Comparison of ENCODE assay signal across 9 cellular contexts in the genomic region with DNA sequence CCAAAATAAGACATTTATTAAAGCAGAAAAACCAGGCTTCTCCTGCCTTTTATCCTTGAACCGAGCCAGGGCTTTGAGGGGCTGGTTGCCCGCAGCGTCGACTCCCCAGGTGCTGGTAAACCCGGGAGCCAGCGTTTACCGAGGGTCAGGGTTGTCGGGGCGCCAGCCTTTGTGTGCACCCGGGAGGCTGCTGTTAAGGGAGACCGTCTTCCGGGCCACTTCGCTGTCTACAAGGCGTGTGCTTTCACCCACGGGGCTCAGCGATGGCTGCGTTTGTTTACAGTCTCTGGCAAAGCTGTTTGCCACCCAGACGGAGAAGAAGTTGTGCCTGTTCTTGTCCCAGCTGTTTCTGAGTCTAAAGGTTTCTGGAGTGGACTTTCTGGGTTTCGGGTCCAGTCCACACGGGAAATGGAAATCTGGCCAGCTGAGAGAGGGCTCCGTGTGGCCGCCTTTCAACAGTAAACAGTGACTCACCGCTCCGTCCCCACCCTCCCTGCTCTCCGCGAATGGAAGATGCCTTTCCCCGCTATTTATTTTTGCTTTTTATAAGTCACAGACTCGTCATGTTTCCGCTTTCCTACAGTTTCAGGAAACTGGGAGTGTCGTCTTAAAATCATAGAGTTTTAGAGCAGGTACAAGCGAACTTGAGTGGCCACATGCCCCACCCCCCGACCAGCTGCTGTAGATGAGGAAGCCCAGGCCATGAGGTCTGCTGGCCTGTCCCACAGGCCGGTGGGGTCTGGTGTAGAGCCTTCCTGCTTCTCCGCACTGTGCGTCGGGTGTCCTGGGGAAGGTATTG. TPM values are rescaled to one million over a fixed set of nuclear protein-coding genes. Genes with fewer than 3 reads are reported as not detected.
DNase-seq lines count a peak whose midpoint lies in the region; ATAC-seq lines count a peak whose summit lies in the region.
"Had no signal": no experiment of that assay in that cellular context is flagged by ENCODE, and none has a peak within 500 bp of the region (broad histone marks: within the 10 kb centered on the region; RNA-seq: fewer than 3 reads in every experiment).

No MANE protein-coding gene starts in this region.

- DNase-seq in DMS53 (lab: John Stamatoyannopoulos, UW) (peak; percentile 95), NCI-H2029 treated with DMSO at 0.1 percent for 48 hours (lab: John Stamatoyannopoulos, UW) (peak; percentile 24), epidermal melanocyte (ENCODE audit: insufficient read length, low spot score) (peak; percentile 86), myocyte (ENCODE audit: low read depth) (peak; percentile 90), NCI-H1092 treated with DMSO at 0.1 percent for 48 hours (lab: John Stamatoyannopoulos, UW) (no peak)
- peak; percentile 52 for DNase-seq in activated CD8-positive, alpha-beta memory T cell treated with anti-CD3 and anti-CD28 coated beads, Interleukin-2, amount 50 U/mL, for 1 hour (ENCODE audit: extremely low read depth)
- DNase-seq in stimulated activated naive CD8-positive, alpha-beta T cell treated with anti-CD3 and anti-CD28 coated beads, Interleukin-15, Interleukin-2, amounts not matched to agents 100 U/mL and 50 U/mL, for 24 hours: peak; percentile 63

- ATAC-seq in stimulated activated naive CD8-positive, alpha-beta T cell treated with anti-CD3 and anti-CD28 coated beads, Interleukin-15, Interleukin-2, amounts not matched to agents 100 U/mL and 50 U/mL, for 24 hours: peak; percentile 51
- ATAC-seq in HG03045 (IDR thresholded peaks at IDR 0.05; ENCODE audit: unreplicated experiment): no peak

RNA-seq across cellular contexts. Expression of gene MAFK, which starts 2.2 kb away (rescaled TPM):
- total RNA-seq in myocyte: 28.4 and 40.6 TPM in 2 replicates
- 30.1 TPM for polyA plus RNA-seq in myocyte (2012)

RNA-seq across cellular contexts. Expression of gene TMEM184A, which starts 23.4 kb away (rescaled TPM):
- 0.32 and 2.8 TPM in 2 replicates for total RNA-seq in myocyte
- polyA plus RNA-seq in myocyte (2012): 0.33 TPM
- total RNA-seq: T-helper 1 cell treated with Interleukin-12 subunit alpha and Interleukin-12 subunit beta and Interleukin-4 antibody, amounts not matched to agents 30 ng/mL and 1 ng/mL, for 36 hours had no signal

RNA-seq across cellular contexts. Expression of gene INTS1, which starts 28.5 kb away (rescaled TPM):
- total RNA-seq in myocyte: 52.7 and 58.5 TPM in 2 replicates
- 69.5 TPM for polyA plus RNA-seq in myocyte (2012)

RNA-seq across cellular contexts. Expression of gene PSMG3, which starts 37.2 kb away (rescaled TPM):
- 47.1 and 54.1 TPM in 2 replicates for total RNA-seq in myocyte
- 50.1 TPM for polyA plus RNA-seq in myocyte (2012)
